8 cellular contexts compared by ENCODE assay signal in genomic region chr18:57915848-57916596, GRCh38.
DNase-seq lines count a peak whose midpoint lies in the region; ATAC-seq, FAIRE-seq and TF ChIP-seq lines count a peak whose summit lies in the region.

No MANE protein-coding gene starts in this region.

- H2BK15ac ChIP-seq in H1 (ENCODE audit: low read length) = no peak overlapping the region

- TF ChIP-seq CTCF in H1 (IDR thresholded peaks at IDR 0.05; ENCODE audit: control extremely low read depth in 1 of 3, insufficient read depth in 1 of 3, low read depth in 1 of 3, low read length in 3 of 3) (no peak), GM13976 (IDR thresholded peaks at IDR 0.05; ENCODE audit: borderline replicate concordance, control extremely low read depth, extremely low read depth, insufficient read depth, missing control alignments) (no peak)

- 82% methylated on average over 5 of the region's 5 CpGs; no CpG with 5 or more reads in 1 of the 2 experiments for WGBS in H1 (ENCODE audit: extremely low coverage in 1 of 2, insufficient coverage in 1 of 2, insufficient read length in 1 of 2, insufficient replicate concordance in 2 of 2, low coverage in 1 of 2, low lambda C conversion rate in 2 of 2, missing lambda C conversion rate in 1 of 2), 2 experiments

- ATAC-seq in GM21737 (IDR thresholded peaks at IDR 0.05; ENCODE audit: unreplicated experiment) (no peak), HG03469 (IDR thresholded peaks at IDR 0.05; ENCODE audit: unreplicated experiment) (no peak)

- no peak overlapping the region for H3K14ac ChIP-seq in H1 (ENCODE audit: insufficient read length)

- H3K79me2 ChIP-seq in H1 (ENCODE audit: control insufficient read depth in 1 of 2, insufficient read depth in 2 of 2, low read length in 2 of 2) = no peaks in the 10 kb centered on the region

- no peak overlapping the region for H4K5ac ChIP-seq in H1 (ENCODE audit: insufficient read length, low read depth, low read length)

- POLR2A ChIA-PET in H1 (lab: Charles Lee; ENCODE audit: partially characterized antibody) = interaction anchor here (0.8 kb wide), 1 partner anchor 130 kb away, joined by 3 read pairs; no protein-coding TSS in a partner anchor

- no peak overlapping the region; the same call in 1 of the 2 replicates for H2BK12ac ChIP-seq in H1 (ENCODE audit: low read depth, low read length)

- H3K36me3 ChIP-seq in H1 (ENCODE audit: control insufficient read depth in 2 of 4, insufficient read depth in 4 of 4, low read length in 3 of 4) = no peaks in the 10 kb centered on the region

- no peak overlapping the region for H2BK20ac ChIP-seq in H1 (ENCODE audit: low read length)

- H3K4ac ChIP-seq in H1 (replicated peaks; ENCODE audit: insufficient read length, low read depth, low read length) = no peak overlapping the region

- H3K27ac ChIP-seq in H1 (ENCODE audit: low read depth, low read length) = no peak overlapping the region

- H2BK5ac ChIP-seq in H1 (ENCODE audit: low read depth, low read length) = no peak overlapping the region

- H3K23me2 ChIP-seq in H1 (ENCODE audit: low read depth, low read length) = no peaks in the 10 kb centered on the region

- CTCF ChIA-PET in H1 (lab: Charles Lee; ENCODE audit: partially characterized antibody) = interaction anchor here (0.5 to 1.9 kb wide), 4 partner anchors 9 to 43 kb away, joined by 3 to 9 read pairs (median 4); no protein-coding TSS in a partner anchor

- no peak overlapping the region for H4K91ac ChIP-seq in H1 (replicated peaks; ENCODE audit: insufficient read length, low read length)

- no peaks in the 10 kb centered on the region for H3K79me1 ChIP-seq in H1 (ENCODE audit: low read depth, low read length)

- H3K18ac ChIP-seq in H1 (ENCODE audit: extremely low read depth, low read length) = no peak overlapping the region

- TF ChIP-seq EP300 in H1 (IDR thresholded peaks at IDR 0.05; ENCODE audit: borderline replicate concordance in 1 of 2, low read depth in 2 of 2, low read length in 2 of 2) = no peak

- no peak overlapping the region for H2AK5ac ChIP-seq in H1 (ENCODE audit: low read depth, low read length)

- no peak overlapping the region for H4K8ac ChIP-seq in H1 (ENCODE audit: extremely low read depth, insufficient read depth, low read length)

- no peaks in the 10 kb centered on the region for H3K9me3 ChIP-seq in H1 (ENCODE audit: insufficient read depth in 2 of 2, low read depth in 1 of 2, low read length in 1 of 2)

- H2BK120ac ChIP-seq in H1 (replicated peaks; ENCODE audit: low read depth, low read length) = no peak overlapping the region

- no peaks in the 10 kb centered on the region for H4K20me1 ChIP-seq in H1 (replicated peaks in 1 of 2; ENCODE audit: control insufficient read depth in 1 of 2, insufficient read depth in 2 of 2, low read length in 2 of 2)

- no peak overlapping the region for H3K4me2 ChIP-seq in H1 (ENCODE audit: insufficient read depth in 1 of 2, low read depth in 2 of 2, low read length in 2 of 2)

- no peak overlapping the region for H3K9ac ChIP-seq in H1 (replicated peaks in 1 of 4; ENCODE audit: extremely low read depth in 1 of 4, low read depth in 3 of 4, low read length in 3 of 4)

- TF ChIP-seq POLR2A in H1 (IDR thresholded peaks at IDR 0.05; ENCODE audit: control extremely low read depth in 1 of 2, low read depth in 2 of 2, low read length in 2 of 2) = no peak

- peak; percentile 41 for DNase-seq in H4 (ENCODE audit: low spot score)
- DNase-seq in NCI-H526 treated with DMSO at 0.1 percent for 48 hours (lab: John Stamatoyannopoulos, UW) = peak; percentile 95
- no peak for DNase-seq in H1 (ENCODE audit: low read depth in 1 of 2, low spot score in 2 of 2)
- peak; percentile 89 for DNase-seq in putamen (ENCODE audit: low spot score)
- DNase-seq in GM13976 (ENCODE audit: low spot score) = no peak
- no peak for DNase-seq in GM03348 (ENCODE audit: low spot score)

- H3K27me3 ChIP-seq in H1 (replicated peaks in 1 of 4; ENCODE audit: control insufficient read depth in 3 of 4, extremely low read depth in 1 of 4, insufficient read depth in 3 of 4, low read length in 3 of 4) = no peaks in the 10 kb centered on the region

- no peak for TF ChIP-seq RAD21 in H1 (IDR thresholded peaks at IDR 0.05 in 1 of 2, conservative IDR thresholded peaks at IDR 0.05 in 1 of 2; ENCODE audit: low read depth in 2 of 2, low read length in 2 of 2)

- no peak overlapping the region for H3K23ac ChIP-seq in H1 (ENCODE audit: insufficient read length)

- peaks cover 0 to 6% (median 2%) of the 10 kb centered on the region in 4 experiments; a peak in 3 of 7 replicates for H3K4me1 ChIP-seq in H1 (replicated peaks in 1 of 4; ENCODE audit: control insufficient read depth in 3 of 4, insufficient read depth in 4 of 4, low read length in 3 of 4)

- no peak for FAIRE-seq in H1 (lab: Jason Lieb, UNC)

- peak overlapping the region; percentile 90 for H2AFZ ChIP-seq in H1 (ENCODE audit: low read length)

- H3K4me3 ChIP-seq in H1 (ENCODE audit: extremely low read depth in 1 of 4, insufficient read depth in 2 of 4, low read depth in 3 of 4, low read length in 4 of 4) = no peak overlapping the region

- no peak overlapping the region for H3K56ac ChIP-seq in H1 (replicated peaks; ENCODE audit: insufficient read length, low read depth, low read length)

- in situ Hi-C loops in GM13976 (cut with MboI; ENCODE audit: low sequenced_read_pairs, unreplicated experiment) = no loop called here

TF ChIP-seq in H1, 55 proteins besides CTCF, POLR2A, EP300 and RAD21:
- no peak for TF ChIP-seq POU5F1 (IDR thresholded peaks at IDR 0.05; ENCODE audit: low read depth, low read length)
- no peak for TF ChIP-seq JUN (IDR thresholded peaks at IDR 0.05; ENCODE audit: low read depth, low read length)
- TF ChIP-seq SIRT6 (IDR thresholded peaks at IDR 0.05; ENCODE audit: low read length) = no peak
- TF ChIP-seq, protein P1, sequence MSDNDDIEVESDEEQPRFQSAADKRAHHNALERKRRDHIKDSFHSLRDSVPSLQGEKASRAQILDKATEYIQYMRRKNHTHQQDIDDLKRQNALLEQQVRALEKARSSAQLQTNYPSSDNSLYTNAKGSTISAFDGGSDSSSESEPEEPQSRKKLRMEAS (IDR thresholded peaks at IDR 0.05) = 0 out of 2 replicates have a peak, but pooled peaks have one; percentile 24
- no peak for TF ChIP-seq SRF (IDR thresholded peaks at IDR 0.05; ENCODE audit: low read depth, low read length)
- TF ChIP-seq TCF12 (IDR thresholded peaks at IDR 0.05; ENCODE audit: low read depth, low read length) = no peak

Comparison
In these comparisons a context has a peak if more than half of its experiments do, and no peak if none do; other contexts are left out.
1. DNase-seq: peak in H4 (single experiment), NCI-H526 treated with DMSO at 0.1 percent for 48 hours (single experiment) and putamen (single experiment); none in H1 (0 of 2), GM13976 (single experiment) and GM03348 (single experiment).